29 cellular contexts compared by ENCODE assay signal in genomic region chr2:239596298-239596697, GRCh38.
DNase-seq lines count a peak whose midpoint lies in the region; ATAC-seq and TF ChIP-seq lines count a peak whose summit lies in the region.
"Had no signal": no experiment of that assay in that cellular context is flagged by ENCODE, and none has a peak within 500 bp of the region (broad histone marks: within the 10 kb centered on the region; RNA-seq: fewer than 3 reads in every experiment).

No MANE protein-coding gene starts in this region.

- no peak overlapping the region for H3K4me2 ChIP-seq in GM23338
- H3K4me2 ChIP-seq: BLaER1 treated with 17β-estradiol and CSF1 and Interleukin-3, amounts not matched to agents 10 nM and 100 nM had no signal

- ATAC-seq in GM23338 = no peak
- ATAC-seq: activated T-helper 17 cell treated with anti-CD3 and anti-CD28 coated beads, Interleukin-2, amount 50 U/mL, for 72 hours; HCT116; naive thymus-derived CD8-positive, alpha-beta T cell; pancreas had no signal

- no peak for TF ChIP-seq CTCF in colonic mucosa (IDR thresholded peaks at IDR 0.05)
- no peak for TF ChIP-seq CTCF in progenitor cell of endocrine pancreas (IDR thresholded peaks at IDR 0.05; ENCODE audit: unreplicated experiment)
- TF ChIP-seq CTCF in GM23338 (conservative IDR thresholded peaks at IDR 0.05; ENCODE audit: low read depth in 2 of 2) = no peak

- H3K4me3 Mint-ChIP-seq in progenitor cell of endocrine pancreas (ENCODE audit: low read depth) (no peak overlapping the region), GM23338 (no peak overlapping the region)
- H3K4me3 Mint-ChIP-seq: activated CD4-positive, alpha-beta T cell treated with anti-CD3 and anti-CD28 coated beads, Interleukin-2, amount 10 ng/mL, durations not matched to agents 24 days and 14 days; activated naive CD8-positive, alpha-beta T cell treated with anti-CD3 and anti-CD28 coated beads, Interleukin-2, amount 10 ng/mL, durations not matched to agents 7 days and 5 days; activated T-helper 17 cell treated with anti-CD3 and anti-CD28 coated beads, Interleukin-2, amount 50 U/mL, for 72 hours; mesothelial cell of epicardium; naive thymus-derived CD8-positive, alpha-beta T cell; T-helper 1 cell treated with Interleukin-12 subunit alpha and Interleukin-12 subunit beta and Interleukin-4 antibody, amounts not matched to agents 30 μg/mL and 1 μg/mL, for 36 hours had no signal

- H3K79me2 ChIP-seq in GM23338 (replicated peaks; ENCODE audit: insufficient read depth) = no peaks in the 10 kb centered on the region

- no peak overlapping the region for H3K9ac ChIP-seq in colonic mucosa (ENCODE audit: low read depth in 2 of 2, low read length in 2 of 2)
- H3K9ac ChIP-seq: BLaER1 treated with 17β-estradiol and CSF1 and Interleukin-3, amounts not matched to agents 10 nM and 100 nM had no signal

- H3K36me3 ChIP-seq in colonic mucosa = no peaks in the 10 kb centered on the region
- no peaks in the 10 kb centered on the region for H3K36me3 ChIP-seq in GM23338 (ENCODE audit: insufficient read depth)
- H3K36me3 ChIP-seq: BLaER1 treated with 17β-estradiol and CSF1 and Interleukin-3, amounts not matched to agents 10 nM and 100 nM; left ventricle myocardium inferior; pancreas; right atrium auricular region; vagina had no signal

- no peaks in the 10 kb centered on the region for H3K9me3 ChIP-seq in colonic mucosa
- H3K9me3 ChIP-seq: left ventricle myocardium inferior, pancreas, right atrium auricular region, vagina had no signal

- H3K27me3 ChIP-seq in colonic mucosa (no peaks in the 10 kb centered on the region), GM23338 (ENCODE audit: insufficient read depth) (no peaks in the 10 kb centered on the region)
- H3K27me3 ChIP-seq: BLaER1 treated with 17β-estradiol and CSF1 and Interleukin-3, amounts not matched to agents 10 nM and 100 nM; pancreas; right atrium auricular region; vagina had no signal

- H3K27ac ChIP-seq in colonic mucosa = no peak overlapping the region
- H3K27ac ChIP-seq in GM23338 (ENCODE audit: low read depth) = no peak overlapping the region
- H3K27ac ChIP-seq: BLaER1 treated with 17β-estradiol and CSF1 and Interleukin-3, amounts not matched to agents 10 nM and 100 nM; left ventricle myocardium inferior; pancreas; right atrium auricular region; RWPE1; SK-N-MC; vagina had no signal

- H3K27ac Mint-ChIP-seq in progenitor cell of endocrine pancreas (no peak overlapping the region), GM23338 (no peak overlapping the region)
- H3K27ac Mint-ChIP-seq: activated CD4-positive, alpha-beta T cell treated with anti-CD3 and anti-CD28 coated beads, Interleukin-2, amount 10 ng/mL, durations not matched to agents 24 days and 14 days; activated naive CD8-positive, alpha-beta T cell treated with anti-CD3 and anti-CD28 coated beads, Interleukin-2, amount 10 ng/mL, durations not matched to agents 7 days and 5 days; activated T-helper 17 cell treated with anti-CD3 and anti-CD28 coated beads, Interleukin-2, amount 50 U/mL, for 72 hours; mesothelial cell of epicardium; T-helper 1 cell treated with Interleukin-12 subunit alpha and Interleukin-12 subunit beta and Interleukin-4 antibody, amounts not matched to agents 30 μg/mL and 1 μg/mL, for 36 hours had no signal

- peak; percentile 14 for DNase-seq in NCI-H748 (lab: John Stamatoyannopoulos, UW; ENCODE audit: unreplicated experiment)
- no peak for DNase-seq in NCI-H748 treated with DMSO at 0.1 percent for 48 hours (lab: John Stamatoyannopoulos, UW)
- DNase-seq in MV-4-11 (lab: John Stamatoyannopoulos, UW) = peak; percentile 21
- DNase-seq in colonic mucosa = peak; percentile 10
- peak; percentile 2 for DNase-seq in progenitor cell of endocrine pancreas (ENCODE audit: low spot score, unreplicated experiment)
- DNase-seq in EL = no peak
- DNase-seq in GM23338 (ENCODE audit: low spot score) = no peak
- no peak for DNase-seq in activated naive CD4-positive, alpha-beta T cell treated with anti-CD3 and anti-CD28 coated beads, Interleukin-2, amount 50 U/mL, for 16 hours
- DNase-seq: activated CD4-positive, alpha-beta T cell treated with anti-CD3 and anti-CD28 coated beads, Interleukin-2, amount 10 ng/mL, durations not matched to agents 24 days and 14 days; cerebellar nuclear complex; foreskin melanocyte; IMR-90; left ventricle myocardium inferior; naive thymus-derived CD8-positive, alpha-beta T cell; NCI-H2171; NCI-H82; stimulated activated CD4-positive, alpha-beta T cell treated with anti-CD3 and anti-CD28 coated beads, Interleukin-4, amount 100 ng/mL, for 4 hours; stimulated activated naive CD4-positive, alpha-beta T cell had no signal

- no peaks in the 10 kb centered on the region for H3K4me1 ChIP-seq in colonic mucosa
- no peaks in the 10 kb centered on the region for H3K4me1 ChIP-seq in GM23338 (ENCODE audit: insufficient read depth)
- H3K4me1 ChIP-seq: left ventricle myocardium inferior, pancreas, right atrium auricular region, vagina had no signal

- no peaks in the 10 kb centered on the region for H4K20me1 ChIP-seq in GM23338 (replicated peaks; ENCODE audit: insufficient read depth)
- H4K20me1 ChIP-seq: BLaER1 treated with 17β-estradiol and CSF1 and Interleukin-3, amounts not matched to agents 10 nM and 100 nM had no signal

- H3K27me3 Mint-ChIP-seq in progenitor cell of endocrine pancreas = peaks cover 15% of the 10 kb centered on the region
- peaks cover 2% of the 10 kb centered on the region for H3K27me3 Mint-ChIP-seq in GM23338 (ENCODE audit: insufficient read depth, low read depth, poor library complexity)
- H3K27me3 Mint-ChIP-seq: activated CD4-positive, alpha-beta T cell treated with anti-CD3 and anti-CD28 coated beads, Interleukin-2, amount 10 ng/mL, durations not matched to agents 24 days and 14 days; activated naive CD8-positive, alpha-beta T cell treated with anti-CD3 and anti-CD28 coated beads, Interleukin-2, amount 10 ng/mL, durations not matched to agents 7 days and 5 days; activated T-helper 17 cell treated with anti-CD3 and anti-CD28 coated beads, Interleukin-2, amount 50 U/mL, for 72 hours; naive thymus-derived CD8-positive, alpha-beta T cell had no signal

- no peak overlapping the region for H3K4me3 ChIP-seq in colonic mucosa
- H3K4me3 ChIP-seq in GM23338 = no peak overlapping the region
- H3K4me3 ChIP-seq: BLaER1 treated with 17β-estradiol and CSF1 and Interleukin-3, amounts not matched to agents 10 nM and 100 nM; left ventricle myocardium inferior; pancreas; right atrium auricular region; SK-N-MC; vagina had no signal

- H3K9me2 ChIP-seq in GM23338 (ENCODE audit: insufficient read depth) = no peaks in the 10 kb centered on the region

- no peak overlapping the region for H2AFZ ChIP-seq in GM23338

- H3F3A ChIP-seq in GM23338 (replicated peaks; ENCODE audit: low read depth) = no peaks in the 10 kb centered on the region

- H3K4me1 Mint-ChIP-seq in progenitor cell of endocrine pancreas (ENCODE audit: low read depth) (no peaks in the 10 kb centered on the region), GM23338 (peaks cover 4% of the 10 kb centered on the region; the same call in 2 of the 3 replicates)
- H3K4me1 Mint-ChIP-seq: activated CD4-positive, alpha-beta T cell treated with anti-CD3 and anti-CD28 coated beads, Interleukin-2, amount 10 ng/mL, durations not matched to agents 24 days and 14 days; activated naive CD8-positive, alpha-beta T cell treated with anti-CD3 and anti-CD28 coated beads, Interleukin-2, amount 10 ng/mL, durations not matched to agents 7 days and 5 days; mesothelial cell of epicardium; naive thymus-derived CD8-positive, alpha-beta T cell had no signal

- H3K9me3 Mint-ChIP-seq in progenitor cell of endocrine pancreas (ENCODE audit: low read depth) (peaks cover 10% of the 10 kb centered on the region), GM23338 (peaks cover 30% of the 10 kb centered on the region)

- no peaks in the 10 kb centered on the region for H3K36me3 Mint-ChIP-seq in progenitor cell of endocrine pancreas (ENCODE audit: insufficient read depth)
- H3K36me3 Mint-ChIP-seq in GM23338 (ENCODE audit: low read depth) = peaks cover 11% of the 10 kb centered on the region
- H3K36me3 Mint-ChIP-seq: activated naive CD8-positive, alpha-beta T cell treated with anti-CD3 and anti-CD28 coated beads, Interleukin-2, amount 10 ng/mL, durations not matched to agents 7 days and 5 days; mesothelial cell of epicardium; naive thymus-derived CD8-positive, alpha-beta T cell had no signal

- intact Hi-C loops in colonic mucosa (cut with DNase I) = no loop called here

TF ChIP-seq in GM23338, 12 proteins besides CTCF, POLR2A, EP300 and RAD21:
- TF ChIP-seq NANOG (IDR thresholded peaks at IDR 0.05; ENCODE audit: borderline replicate concordance) (no peak), JUNB (IDR thresholded peaks at IDR 0.05; ENCODE audit: unreplicated experiment) (no peak), EZH2 (IDR thresholded peaks at IDR 0.05; ENCODE audit: low read depth, unreplicated experiment) (no peak), REST (IDR thresholded peaks at IDR 0.05; ENCODE audit: unreplicated experiment) (no peak), CREB1 (CRISPR knock-in tag; IDR thresholded peaks at IDR 0.05; ENCODE audit: low read depth) (no peak)

Comparison
In these comparisons a context has a peak if more than half of its experiments do, and no peak if none do; other contexts are left out.
1. DNase-seq: peak in NCI-H748 (single experiment), MV-4-11 (single experiment), colonic mucosa (single experiment) and progenitor cell of endocrine pancreas (single experiment); none in NCI-H748 treated with DMSO at 0.1 percent for 48 hours (single experiment), EL (single experiment), GM23338 (single experiment) and activated naive CD4-positive, alpha-beta T cell treated with anti-CD3 and anti-CD28 coated beads, Interleukin-2, amount 50 U/mL, for 16 hours (single experiment).